In the genomic region with DNA sequence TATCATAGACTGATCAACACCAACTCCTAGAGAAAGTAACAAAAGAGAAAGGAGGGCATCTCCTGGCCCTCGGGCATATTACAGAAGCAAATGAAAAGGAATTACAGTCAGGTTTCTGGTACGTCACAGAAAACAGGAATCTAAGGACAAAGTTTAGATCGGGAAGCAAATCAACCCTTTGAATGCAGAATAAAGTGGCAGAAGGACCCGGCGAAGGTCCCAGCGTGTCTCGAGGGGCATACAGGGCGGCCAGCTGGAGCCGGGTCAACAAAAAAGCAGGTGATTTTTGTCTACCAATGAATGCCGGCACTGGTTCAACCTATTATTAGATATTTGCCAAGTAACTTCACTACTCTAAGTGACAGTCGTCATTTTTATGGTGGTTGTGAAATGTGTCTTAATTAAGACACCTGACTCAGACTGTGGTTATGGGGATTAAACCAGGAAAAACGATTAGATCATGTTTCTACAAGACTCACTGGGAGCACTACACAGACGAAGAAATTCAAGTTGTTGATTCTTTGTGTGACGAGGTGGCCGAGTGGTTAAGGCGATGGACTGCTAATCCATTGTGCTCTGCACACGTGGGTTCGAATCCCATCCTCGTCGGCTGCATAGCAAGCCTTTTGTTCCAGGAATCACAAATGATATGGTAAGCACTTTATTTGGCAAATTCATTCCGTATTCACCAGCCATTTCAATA, we compare ENCODE assay signal across 8 cellular contexts. TPM values are rescaled to one million over a fixed set of nuclear protein-coding genes. Genes with fewer than 3 reads are reported as not detected.
DNase-seq lines count a peak whose midpoint lies in the region; ATAC-seq and TF ChIP-seq lines count a peak whose summit lies in the region.

No MANE protein-coding gene starts in this region.

- H3K27ac Mint-ChIP-seq in stimulated activated naive B cell treated with anti-CD40 and anti-IgM and Interleukin-4, amounts not matched to agents 10 μg/mL and 1 μg/mL and 100 μg/mL, for 72 hours, result peak overlapping the region; percentile 90

- H3K9me3 Mint-ChIP-seq in stimulated activated naive B cell treated with anti-CD40 and anti-IgM and Interleukin-4, amounts not matched to agents 10 μg/mL and 1 μg/mL and 100 μg/mL, for 72 hours, result peaks cover 0 to 5% of the 10 kb centered on the region in 2 donors

- peak overlapping the region; percentile 33 for H3K4me3 ChIP-seq in RWPE2 (ENCODE audit: severe bottlenecking)
- H3K4me3 ChIP-seq in breast epithelium, result peak overlapping the region; percentile 20 to 58 (median 47)
- peak overlapping the region in 1 of 3 donors; percentile 21 for H3K4me3 ChIP-seq in liver (ENCODE audit: low read depth in 1 of 3, low read length in 3 of 3)
- peak overlapping the region in 1 of 2 donors; percentile 3 for H3K4me3 ChIP-seq in prostate gland

- WGBS in liver, result 2% methylated on average over 21 of the region's 21 CpGs
- 1% methylated on average over 21 of the region's 21 CpGs for WGBS in prostate gland

- ATAC-seq in GM21515 (IDR thresholded peaks at IDR 0.05; ENCODE audit: unreplicated experiment) (peak; percentile 58), RWPE2 (ENCODE audit: low read depth) (peak; percentile 82)
- peak; percentile 66 to 79 for ATAC-seq in stimulated activated naive B cell treated with anti-CD40 and anti-IgM and Interleukin-4, amounts not matched to agents 10 μg/mL and 1 μg/mL and 100 μg/mL, for 72 hours (replicated peaks)

- no peaks in the 10 kb centered on the region for H3K9me3 ChIP-seq in RWPE2 (ENCODE audit: severe bottlenecking)
- no peaks in the 10 kb centered on the region for H3K9me3 ChIP-seq in breast epithelium
- peaks cover 5 to 12% (median 8%) of the 10 kb centered on the region in 4 donors for H3K9me3 ChIP-seq in liver (ENCODE audit: control insufficient read depth in 4 of 4, low read length in 3 of 4)
- H3K9me3 ChIP-seq in prostate gland, result no peaks in the 10 kb centered on the region

- peaks cover 23 to 29% of the 10 kb centered on the region in 2 donors for H3K4me1 Mint-ChIP-seq in stimulated activated naive B cell treated with anti-CD40 and anti-IgM and Interleukin-4, amounts not matched to agents 10 μg/mL and 1 μg/mL and 100 μg/mL, for 72 hours

- H3K4me1 ChIP-seq in RWPE2 (ENCODE audit: insufficient read depth, poor library complexity, severe bottlenecking) (peaks cover 14% of the 10 kb centered on the region), breast epithelium (no peaks in the 10 kb centered on the region), liver (ENCODE audit: control insufficient read depth in 4 of 4, insufficient read depth in 4 of 4, low read length in 3 of 4) (peaks cover 0 to 4% (median 1%) of the 10 kb centered on the region in 4 donors), prostate gland (replicated peaks) (no peaks in the 10 kb centered on the region)

- TF ChIP-seq POLR2A in breast epithelium (IDR thresholded peaks at IDR 0.05) (no peak), prostate gland (IDR thresholded peaks at IDR 0.05) (no peak)

- DNase-seq in DMS79 (lab: John Stamatoyannopoulos, UW), result peak; percentile 66
- peak; percentile 82 for DNase-seq in LoVo (ENCODE audit: low spot score)
- no peak for DNase-seq in RWPE2 (ENCODE audit: low spot score)
- DNase-seq in breast epithelium (ENCODE audit: low spot score in 2 of 2), result peak in 1 of 2 donors; percentile 49
- peak; percentile 43 for DNase-seq in stimulated activated naive B cell treated with anti-CD40 and anti-IgM and Interleukin-4, amounts not matched to agents 10 μg/mL and 1 μg/mL and 100 μg/mL, for 72 hours
- no peak for DNase-seq in prostate gland (ENCODE audit: low spot score)

- H3K27me3 ChIP-seq in RWPE2 (ENCODE audit: insufficient read depth, poor library complexity, severe bottlenecking) (no peaks in the 10 kb centered on the region), breast epithelium (peaks cover 0 to 75% of the 10 kb centered on the region in 2 donors), liver (ENCODE audit: control insufficient read depth in 4 of 4, insufficient read depth in 4 of 4, low read length in 3 of 4) (peaks cover 2 to 38% (median 22%) of the 10 kb centered on the region in 4 donors), prostate gland (replicated peaks; ENCODE audit: insufficient read depth) (peaks cover 28% of the 10 kb centered on the region)

- no peaks in the 10 kb centered on the region for H3K36me3 Mint-ChIP-seq in stimulated activated naive B cell treated with anti-CD40 and anti-IgM and Interleukin-4, amounts not matched to agents 10 μg/mL and 1 μg/mL and 100 μg/mL, for 72 hours

- peak; percentile 56 for TF ChIP-seq CTCF in RWPE2 (IDR thresholded peaks at IDR 0.05; ENCODE audit: poor library complexity, severe bottlenecking)
- no peak for TF ChIP-seq CTCF in breast epithelium (IDR thresholded peaks at IDR 0.05)
- TF ChIP-seq CTCF in liver (IDR thresholded peaks at IDR 0.05; ENCODE audit: low read depth, low read length, missing input control), result no peak
- no peak for TF ChIP-seq CTCF in prostate gland (IDR thresholded peaks at IDR 0.05)

- no peak overlapping the region for H3K9ac ChIP-seq in liver (ENCODE audit: low read depth in 1 of 2, low read length in 2 of 2)

- H3K36me3 ChIP-seq in RWPE2 (ENCODE audit: low read depth) (no peaks in the 10 kb centered on the region), breast epithelium (no peaks in the 10 kb centered on the region), liver (ENCODE audit: control insufficient read depth in 4 of 4, insufficient read depth in 3 of 4, low read depth in 1 of 4, low read length in 3 of 4) (no peaks in the 10 kb centered on the region), prostate gland (no peaks in the 10 kb centered on the region)

- intact Hi-C loops in breast epithelium (cut with DNase I; ENCODE audit: low total_unique reads), result no loop called here
- intact Hi-C loops in prostate gland (cut with DNase I), result no loop called here

- peak overlapping the region; percentile 79 to 82 for H3K4me3 Mint-ChIP-seq in stimulated activated naive B cell treated with anti-CD40 and anti-IgM and Interleukin-4, amounts not matched to agents 10 μg/mL and 1 μg/mL and 100 μg/mL, for 72 hours

- peaks cover 63 to 78% of the 10 kb centered on the region in 2 donors for H3K27me3 Mint-ChIP-seq in stimulated activated naive B cell treated with anti-CD40 and anti-IgM and Interleukin-4, amounts not matched to agents 10 μg/mL and 1 μg/mL and 100 μg/mL, for 72 hours

- H3K27ac ChIP-seq in RWPE2 (ENCODE audit: poor library complexity, severe bottlenecking) (peak overlapping the region; percentile 6), breast epithelium (peak overlapping the region; percentile 54 to 64), liver (ENCODE audit: low read depth in 1 of 2, low read length in 2 of 2) (no peak overlapping the region), prostate gland (no peak overlapping the region)

- no peak for TF ChIP-seq RAD21 in liver (IDR thresholded peaks at IDR 0.05)

TF ChIP-seq in liver, 16 proteins besides CTCF, POLR2A, EP300 and RAD21:
- TF ChIP-seq, protein P1, sequence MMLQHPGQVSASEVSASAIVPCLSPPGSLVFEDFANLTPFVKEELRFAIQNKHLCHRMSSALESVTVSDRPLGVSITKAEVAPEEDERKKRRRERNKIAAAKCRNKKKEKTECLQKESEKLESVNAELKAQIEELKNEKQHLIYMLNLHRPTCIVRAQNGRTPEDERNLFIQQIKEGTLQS (IDR thresholded peaks at IDR 0.05), result peak; percentile 52
- TF ChIP-seq YY1 (IDR thresholded peaks at IDR 0.05), result no peak

RNA-seq across cellular contexts. Expression of gene ZSCAN9, which starts 12.4 kb away (rescaled TPM):
- total RNA-seq in breast epithelium, result 10 to 100 TPM in 2 of 3 donors, 1 to 10 TPM in 1; 9.0 to 19.3 (median 19.3) TPM
- 1 to 10 TPM; 3.1 to 4.8 TPM for total RNA-seq in liver
- 1 to 10 TPM; 1.3 to 2.2 TPM for polyA plus RNA-seq in liver
- 10 to 100 TPM; 16.7 to 17.3 TPM for total RNA-seq in prostate gland

RNA-seq across cellular contexts. Expression of gene ZKSCAN4, which starts 39.4 kb away (rescaled TPM):
- total RNA-seq in breast epithelium, result 1 to 10 TPM; 2.4 to 7.2 (median 5.9) TPM
- 1 to 10 TPM; 3.3 to 4.7 TPM for total RNA-seq in liver
- 1 to 10 TPM; 1.4 to 1.8 TPM for polyA plus RNA-seq in liver
- 1 to 10 TPM; 2.7 to 5.8 TPM for total RNA-seq in prostate gland

RNA-seq across cellular contexts. Expression of gene NKAPL, which starts 46.4 kb away (rescaled TPM):
- 1 to 10 TPM; 1.6 to 2.9 (median 2.3) TPM for total RNA-seq in breast epithelium
- total RNA-seq in liver, result under 1 TPM; 0.56 to 0.59 TPM
- polyA plus RNA-seq in liver, result under 1 TPM; 0.22 to 0.61 TPM
- total RNA-seq in prostate gland, result 1 to 10 TPM in 1 of 2 donors, under 1 TPM in 1; 0.14 to 3.9 TPM

RNA-seq across cellular contexts. Expression of gene ZSCAN26, which starts 54.3 kb away (rescaled TPM):
- 10 to 100 TPM; 13.8 to 31.1 (median 25.8) TPM for total RNA-seq in breast epithelium
- total RNA-seq in liver, result 1 to 10 TPM; 7.9 to 9.7 TPM
- 1 to 10 TPM; 2.8 to 4.3 TPM for polyA plus RNA-seq in liver
- 10 to 100 TPM; 25.0 to 30.7 TPM for total RNA-seq in prostate gland

Comparison
In these comparisons a context has a peak if more than half of its experiments do, and no peak if none do; other contexts are left out.
1. DNase-seq: peak in DMS79 (single experiment), LoVo (single experiment) and stimulated activated naive B cell treated with anti-CD40 and anti-IgM and Interleukin-4, amounts not matched to agents 10 μg/mL and 1 μg/mL and 100 μg/mL, for 72 hours (single experiment); none in RWPE2 (single experiment) and prostate gland (single experiment).
2. H3K27ac ChIP-seq: peak in RWPE2 (single experiment) and breast epithelium (2 of 2); none in liver (0 of 2) and prostate gland (0 of 2).
3. Peak in every context shown above with its lines, with median percentiles within 50 percentile points of each other: ATAC-seq.